Comparison of ENCODE assay signal across 9 cellular contexts in the genomic region with DNA sequence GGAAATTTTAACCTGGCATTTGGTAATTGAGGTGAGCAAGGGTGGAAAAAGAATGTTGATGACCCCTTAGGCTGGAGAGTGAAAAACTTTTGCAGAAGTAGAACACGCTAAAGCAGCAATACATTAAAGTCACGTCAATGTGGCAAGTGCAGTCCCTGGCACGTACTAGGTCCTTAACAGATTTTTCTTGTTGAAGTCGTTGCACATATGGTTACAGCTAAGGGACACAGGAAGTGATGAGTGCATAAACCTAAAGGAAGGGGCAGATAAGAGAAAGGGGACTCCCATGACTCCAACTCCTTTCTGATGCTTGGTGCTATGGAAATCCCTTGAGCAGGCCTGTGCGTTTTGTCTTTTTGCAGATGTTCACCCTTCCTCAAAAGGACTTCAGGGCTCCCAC. TPM values are rescaled to one million over a fixed set of nuclear protein-coding genes. Genes with fewer than 3 reads are reported as not detected.
DNase-seq lines count a peak whose midpoint lies in the region; ATAC-seq and TF ChIP-seq lines count a peak whose summit lies in the region.
"Had no signal": no experiment of that assay in that cellular context is flagged by ENCODE, and none has a peak within 500 bp of the region (broad histone marks: within the 10 kb centered on the region; RNA-seq: fewer than 3 reads in every experiment).

No MANE protein-coding gene starts in this region.

- TF ChIP-seq CTCF in endothelial cell (IDR thresholded peaks at IDR 0.05; ENCODE audit: unreplicated experiment) (no peak), smooth muscle cell (IDR thresholded peaks at IDR 0.05; ENCODE audit: borderline replicate concordance, insufficient read depth, poor library complexity, severe bottlenecking) (no peak)

- peak overlapping the region; percentile 88 for H3K4me2 ChIP-seq in smooth muscle cell

- ATAC-seq in HG03571 (IDR thresholded peaks at IDR 0.05; ENCODE audit: unreplicated experiment) = no peak
- no peak for ATAC-seq in HG03521 (IDR thresholded peaks at IDR 0.05; ENCODE audit: unreplicated experiment)

- H3K27ac ChIP-seq in smooth muscle cell (ENCODE audit: low read depth) = no peak overlapping the region

- H3K4me1 ChIP-seq in HAP-1 (peaks cover 9% of the 10 kb centered on the region), smooth muscle cell (ENCODE audit: low read depth) (no peaks in the 10 kb centered on the region)

- H3K4me3 ChIP-seq in HAP-1 = peak overlapping the region; percentile 51
- H3K4me3 ChIP-seq in smooth muscle cell = no peak overlapping the region

- peaks cover 26% of the 10 kb centered on the region for H3K36me3 Mint-ChIP-seq in endothelial cell (ENCODE audit: low read depth, unreplicated experiment)

- no peak overlapping the region for H2AFZ ChIP-seq in smooth muscle cell (ENCODE audit: low read depth)

- H3K9me3 ChIP-seq in HAP-1 (no peaks in the 10 kb centered on the region), smooth muscle cell (replicated peaks; ENCODE audit: low read depth) (no peaks in the 10 kb centered on the region)

- peaks cover 6% of the 10 kb centered on the region for H3K27me3 Mint-ChIP-seq in endothelial cell (ENCODE audit: unreplicated experiment)

- H3K4me1 Mint-ChIP-seq in endothelial cell (ENCODE audit: unreplicated experiment) = peaks cover 19% of the 10 kb centered on the region

- H3K27ac Mint-ChIP-seq in endothelial cell (ENCODE audit: unreplicated experiment) = no peak overlapping the region

- no peaks in the 10 kb centered on the region for H3F3A ChIP-seq in smooth muscle cell (ENCODE audit: low read depth)

- H3K9me3 Mint-ChIP-seq in endothelial cell (ENCODE audit: unreplicated experiment) = no peaks in the 10 kb centered on the region

- no peak overlapping the region for H3K9ac ChIP-seq in smooth muscle cell (ENCODE audit: low read depth)

- H3K79me2 ChIP-seq in smooth muscle cell (ENCODE audit: low read depth) = no peaks in the 10 kb centered on the region

- in situ Hi-C loops in HAP-1 (cut with MboI; ENCODE audit: low sequenced_read_pairs) = no loop called here

- H3K4me3 Mint-ChIP-seq in endothelial cell (ENCODE audit: unreplicated experiment) = peak overlapping the region; percentile 90

- H3K27me3 ChIP-seq in HAP-1 (ENCODE audit: low read depth) = no peaks in the 10 kb centered on the region
- H3K27me3 ChIP-seq in smooth muscle cell (ENCODE audit: low read depth) = no peaks in the 10 kb centered on the region

- no peak for DNase-seq in HAP-1 (ENCODE audit: low spot score in 2 of 2)
- DNase-seq in SKM-1 (lab: John Stamatoyannopoulos, UW; ENCODE audit: unreplicated experiment) = peak; percentile 44
- DNase-seq in endothelial cell (ENCODE audit: low spot score) = no peak
- no peak for DNase-seq in smooth muscle cell (lab: John Stamatoyannopoulos, UW; ENCODE audit: unreplicated experiment)
- DNase-seq in cortex of kidney (lab: John Stamatoyannopoulos, UW) = no peak

- 77% methylated on average over 5 of the region's 5 CpGs for WGBS in smooth muscle cell (ENCODE audit: low lambda C conversion rate)

- H3K36me3 ChIP-seq in HAP-1 (replicated peaks) (peaks cover 4% of the 10 kb centered on the region), smooth muscle cell (ENCODE audit: low read depth) (no peaks in the 10 kb centered on the region)

- no peaks in the 10 kb centered on the region for H4K20me1 ChIP-seq in smooth muscle cell (ENCODE audit: low read depth)

RNA-seq across cellular contexts. Expression of a gene that starts 1.2 kb away (rescaled TPM):
- total RNA-seq in endothelial cell (ENCODE audit: unreplicated experiment) (38.8 TPM), smooth muscle cell (1.6 and 3.5 TPM in 2 replicates)
- polyA plus RNA-seq in smooth muscle cell = 4.1 and 11.3 TPM in 2 replicates

RNA-seq across cellular contexts. Expression of a gene that starts 19.5 kb away (rescaled TPM):
- total RNA-seq in endothelial cell (ENCODE audit: unreplicated experiment) (not detected), smooth muscle cell (not detected in 2 replicates)
- not detected in 2 replicates for polyA plus RNA-seq in smooth muscle cell
- total RNA-seq: dermis microvascular lymphatic vessel endothelial cell, lung microvascular endothelial cell had no signal

RNA-seq across cellular contexts. Expression of a gene that starts 28.2 kb away (rescaled TPM):
- total RNA-seq in endothelial cell (ENCODE audit: unreplicated experiment) = 96.8 TPM
- 128 and 144 TPM in 2 replicates for total RNA-seq in smooth muscle cell
- polyA plus RNA-seq in smooth muscle cell = 64.3 and 87.6 TPM in 2 replicates
